ENCODE assay signal across 11 cellular contexts in the genomic region with DNA sequence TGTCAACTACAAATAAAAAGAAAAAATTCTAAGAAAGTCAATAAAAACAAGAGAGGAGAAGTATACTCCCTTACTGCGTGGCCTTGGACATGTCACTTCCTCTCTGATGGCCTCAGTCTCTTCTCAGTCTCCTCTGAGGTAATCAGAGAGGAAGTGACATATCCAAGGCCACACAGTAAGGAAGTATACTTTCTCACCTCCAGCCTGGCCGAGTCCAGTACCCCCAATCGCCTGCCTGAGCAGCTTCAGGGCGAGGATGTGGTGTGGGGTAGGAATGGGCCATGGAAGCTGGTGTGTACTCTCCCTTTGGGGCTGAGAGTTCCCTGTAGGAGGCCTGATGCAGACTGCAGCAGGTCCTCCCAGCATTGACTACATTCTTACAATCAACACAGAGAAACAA. TPM values are rescaled to one million over a fixed set of nuclear protein-coding genes. Genes with fewer than 3 reads are reported as not detected.
A peak's percentile ranks its signal among the peaks of the same experiment; 100 is the strongest.
DNase-seq lines count a peak whose midpoint lies in the region; FAIRE-seq and TF ChIP-seq lines count a peak whose summit lies in the region.
"Had no signal": no experiment of that assay in that cellular context is flagged by ENCODE, and none has a peak within 500 bp of the region (broad histone marks: within the 10 kb centered on the region; RNA-seq: fewer than 3 reads in every experiment).

No MANE protein-coding gene starts in this region.

- H3K9me3 ChIP-seq in CD4-positive, alpha-beta memory T cell (ENCODE audit: control insufficient read depth in 1 of 2, low read length in 2 of 2), result no peaks in the 10 kb centered on the region
- H3K9me3 ChIP-seq in PC-9 (ENCODE audit: insufficient read depth, low read depth), result no peaks in the 10 kb centered on the region
- H3K9me3 ChIP-seq: psoas muscle had no signal

- peaks cover 32% of the 10 kb centered on the region for H3K4me1 ChIP-seq in CD4-positive, alpha-beta memory T cell (ENCODE audit: insufficient read depth, low read length)
- no peaks in the 10 kb centered on the region for H3K4me1 ChIP-seq in PC-9 (replicated peaks; ENCODE audit: insufficient read depth)
- H3K4me1 ChIP-seq: psoas muscle had no signal

- FAIRE-seq in RCC 7860 (lab: Jason Lieb, UNC), result no peak
- FAIRE-seq: astrocyte had no signal

- no peak overlapping the region for H3K4me2 ChIP-seq in PC-9

- H3K36me3 ChIP-seq in CD4-positive, alpha-beta memory T cell (ENCODE audit: insufficient read depth, low read length), result no peaks in the 10 kb centered on the region
- H3K36me3 ChIP-seq in H7 (replicated peaks; ENCODE audit: control insufficient read depth, insufficient read depth, low read length) (no peaks in the 10 kb centered on the region), PC-9 (ENCODE audit: low read depth) (no peaks in the 10 kb centered on the region; the same call in 1 of the 2 replicates)

- no peak overlapping the region for H3K27ac ChIP-seq in CD4-positive, alpha-beta memory T cell (ENCODE audit: low read depth, low read length)
- no peak overlapping the region for H3K27ac ChIP-seq in PC-9
- H3K27ac ChIP-seq: psoas muscle, SK-N-MC had no signal

- peak overlapping the region in 1 of 8 donors; percentile 1 for H3K4me3 Mint-ChIP-seq in CD4-positive, alpha-beta memory T cell
- H3K4me3 Mint-ChIP-seq in dendritic cell treated with granulocyte-macrophage colony-stimulating factor and Interleukin-4, amounts not matched to agents 40 ng/mL and 50 ng/mL, for 4 days, result peak overlapping the region; percentile 30
- no peak overlapping the region for H3K4me3 Mint-ChIP-seq in nephron progenitor cell

- no peaks in the 10 kb centered on the region for H3K27me3 ChIP-seq in CD4-positive, alpha-beta memory T cell (ENCODE audit: insufficient read depth, low read length)
- H3K27me3 ChIP-seq in H7 (ENCODE audit: control insufficient read depth, insufficient read depth, low read length) (no peaks in the 10 kb centered on the region), PC-9 (ENCODE audit: insufficient read depth, low read depth) (no peaks in the 10 kb centered on the region)

- TF ChIP-seq CTCF in PC-9 (conservative IDR thresholded peaks at IDR 0.05) (no peak), nephron progenitor cell (IDR thresholded peaks at IDR 0.05) (no peak)

- H3K9me3 Mint-ChIP-seq in CD4-positive, alpha-beta memory T cell, result no peaks in the 10 kb centered on the region
- H3K9me3 Mint-ChIP-seq in dendritic cell treated with granulocyte-macrophage colony-stimulating factor and Interleukin-4, amounts not matched to agents 40 ng/mL and 50 ng/mL, for 4 days, result no peaks in the 10 kb centered on the region
- no peaks in the 10 kb centered on the region for H3K9me3 Mint-ChIP-seq in nephron progenitor cell

- intact Hi-C loops in CD4-positive, alpha-beta memory T cell (cut with micrococcal nuclease), result no loop called here
- intact Hi-C loops in dendritic cell treated with granulocyte-macrophage colony-stimulating factor and Interleukin-4, amounts not matched to agents 40 ng/mL and 50 ng/mL, for 4 days (cut with micrococcal nuclease), result loop anchor here (2.0 kb wide), 1 partner anchor 18 kb away; no protein-coding TSS in a partner anchor
- intact Hi-C loops in PC-9 (cut with micrococcal nuclease; ENCODE audit: unreplicated experiment), result no loop called here

- TF ChIP-seq POLR2A in GM19193 (IDR thresholded peaks at IDR 0.05; ENCODE audit: extremely low read depth, insufficient read depth, insufficient read length), result peak; percentile 51

- no peak overlapping the region for H3K4me3 ChIP-seq in CD4-positive, alpha-beta memory T cell (ENCODE audit: low read length in 2 of 2)
- no peak overlapping the region for H3K4me3 ChIP-seq in H7 (ENCODE audit: insufficient read depth, low read depth, low read length)
- H3K4me3 ChIP-seq in PC-9, result no peak overlapping the region
- H3K4me3 ChIP-seq: psoas muscle, SK-N-MC had no signal

- no TSS peak for BruUV-seq in PC-9 (replicated peaks; lab: Mats Ljungman, UMichigan)

- H3K27me3 Mint-ChIP-seq in CD4-positive, alpha-beta memory T cell, result peaks cover 0 to 3% of the 10 kb centered on the region in 2 donors
- no peaks in the 10 kb centered on the region for H3K27me3 Mint-ChIP-seq in dendritic cell treated with granulocyte-macrophage colony-stimulating factor and Interleukin-4, amounts not matched to agents 40 ng/mL and 50 ng/mL, for 4 days
- peaks cover 26% of the 10 kb centered on the region for H3K27me3 Mint-ChIP-seq in nephron progenitor cell (ENCODE audit: low read depth, poor library complexity)

- H2AFZ ChIP-seq in PC-9, result no peak overlapping the region

- H3K27ac Mint-ChIP-seq in CD4-positive, alpha-beta memory T cell, result peak overlapping the region in 6 of 7 donors; percentile 45 to 88 (median 78)
- peak overlapping the region; percentile 95 for H3K27ac Mint-ChIP-seq in dendritic cell treated with granulocyte-macrophage colony-stimulating factor and Interleukin-4, amounts not matched to agents 40 ng/mL and 50 ng/mL, for 4 days
- H3K27ac Mint-ChIP-seq in nephron progenitor cell, result no peak overlapping the region

- H3F3A ChIP-seq in PC-9 (ENCODE audit: insufficient read depth, low read depth), result no peaks in the 10 kb centered on the region

- peaks cover 22 to 63% (median 35%) of the 10 kb centered on the region in 4 donors for H3K4me1 Mint-ChIP-seq in CD4-positive, alpha-beta memory T cell
- H3K4me1 Mint-ChIP-seq in dendritic cell treated with granulocyte-macrophage colony-stimulating factor and Interleukin-4, amounts not matched to agents 40 ng/mL and 50 ng/mL, for 4 days (ENCODE audit: low read depth), result peaks cover 94% of the 10 kb centered on the region
- peaks cover 6% of the 10 kb centered on the region for H3K4me1 Mint-ChIP-seq in nephron progenitor cell

- no peaks in the 10 kb centered on the region for H3K36me3 Mint-ChIP-seq in CD4-positive, alpha-beta memory T cell
- H3K36me3 Mint-ChIP-seq in dendritic cell treated with granulocyte-macrophage colony-stimulating factor and Interleukin-4, amounts not matched to agents 40 ng/mL and 50 ng/mL, for 4 days (ENCODE audit: low read depth), result peaks cover 96% of the 10 kb centered on the region
- H3K36me3 Mint-ChIP-seq in nephron progenitor cell (ENCODE audit: low read depth), result no peaks in the 10 kb centered on the region

- H4K20me1 ChIP-seq in PC-9 (ENCODE audit: insufficient read depth), result no peaks in the 10 kb centered on the region

- CTCF ChIA-PET in CD4-positive, alpha-beta memory T cell (lab: Charles Lee; ENCODE audit: partially characterized antibody), result interaction anchor here (1.4 to 1.7 kb wide), 3 partner anchors 8 to 146 kb away, joined by 3 to 6 read pairs (median 5); a partner anchor contains a TSS
- CTCF ChIA-PET in PC-9 (lab: Charles Lee), result no interaction called here

- peak in 2 of 5 donors; percentile 31 to 41 for DNase-seq in CD4-positive, alpha-beta memory T cell
- peak; percentile 66 to 81 for DNase-seq in NOMO-1 (lab: John Stamatoyannopoulos, UW; ENCODE audit: unreplicated experiment in 2 of 2)
- DNase-seq in RCC 7860 (ENCODE audit: low spot score), result no peak
- no peak for DNase-seq in H7
- DNase-seq in PC-9, result no peak
- no peak for DNase-seq in nephron progenitor cell
- DNase-seq: psoas muscle had no signal

- POLR2A ChIA-PET in CD4-positive, alpha-beta memory T cell (lab: Charles Lee; ENCODE audit: partially characterized antibody), result interaction anchor here (1.1 to 1.5 kb wide), 2 partner anchors 15 to 1303 kb away, joined by 3 to 4 read pairs; a partner anchor contains a TSS
- POLR2A ChIA-PET in PC-9 (lab: Charles Lee; ENCODE audit: unreplicated experiment), result no interaction called here

- H3K9me2 ChIP-seq in PC-9 (ENCODE audit: insufficient read depth), result no peaks in the 10 kb centered on the region

- H3K79me2 ChIP-seq in PC-9 (ENCODE audit: low read depth), result no peaks in the 10 kb centered on the region

RNA-seq across cellular contexts. Expression of a gene that starts 15.8 kb away (rescaled TPM):
- 1 to 10 TPM; 1.6 to 3.2 TPM for total RNA-seq in CD4-positive, alpha-beta memory T cell
- polyA plus RNA-seq in CD4-positive, alpha-beta memory T cell, result under 1 TPM; 0.37 to 0.45 TPM
- total RNA-seq in H7 (2014; rRNA removed; shearing (Covaris generic)), result 0.03 TPM in 1 of 2 replicates, not detected in the other
- total RNA-seq in PC-9 (2021), result 7.5 and 12.3 TPM in 2 replicates

Comparison
In these comparisons a context has a peak if more than half of its experiments do, and no peak if none do; other contexts are left out.
1. DNase-seq: peak in NOMO-1 (2 of 2); none in RCC 7860 (single experiment), H7 (single experiment), PC-9 (0 of 2) and nephron progenitor cell (single experiment).